In the genomic region with DNA sequence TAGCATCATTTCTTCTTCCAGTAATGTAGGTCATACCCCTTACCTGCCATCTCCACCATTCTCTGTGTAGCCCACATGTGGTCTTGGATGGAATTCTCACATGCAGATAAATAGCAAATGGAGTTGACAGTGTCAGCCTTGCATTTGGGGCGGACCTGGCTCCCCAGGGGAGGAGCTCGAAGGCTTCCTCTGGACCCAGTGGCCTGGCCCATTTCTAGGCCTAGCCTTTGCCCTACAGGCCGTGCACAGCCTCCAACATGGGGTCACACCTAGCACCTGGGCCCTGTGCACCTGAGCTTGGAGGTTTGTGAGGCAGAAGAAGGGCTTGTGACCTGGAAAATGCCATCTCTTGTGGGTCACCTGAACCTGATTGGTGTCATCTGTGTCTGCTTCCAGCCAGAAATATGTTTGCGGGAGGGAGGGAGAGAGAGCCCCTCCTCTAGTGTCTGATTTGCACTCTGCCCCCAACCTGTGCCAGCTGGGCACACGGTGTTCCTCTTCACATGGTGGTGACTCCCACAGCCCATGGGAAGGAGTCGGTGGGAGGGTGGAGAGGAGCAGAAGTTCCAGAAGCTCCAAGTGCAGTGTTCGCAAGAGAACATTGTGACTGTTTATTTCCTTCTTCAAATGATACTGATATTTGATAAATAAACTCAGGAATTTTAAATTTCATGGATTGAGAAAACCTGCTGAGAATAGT, we compare ENCODE assay signal across 22 cellular contexts. TPM values are rescaled to one million over a fixed set of nuclear protein-coding genes. Genes with fewer than 3 reads are reported as not detected.
DNase-seq lines count a peak whose midpoint lies in the region; ATAC-seq and TF ChIP-seq lines count a peak whose summit lies in the region.
"Had no signal": no experiment of that assay in that cellular context is flagged by ENCODE, and none has a peak within 500 bp of the region (broad histone marks: within the 10 kb centered on the region; RNA-seq: fewer than 3 reads in every experiment).

No MANE protein-coding gene starts in this region.

- ATAC-seq in left lobe of liver = peak; percentile 15
- ATAC-seq: GM23338, PC-3, Right ventricle myocardium inferior had no signal

- POLR2A ChIA-PET in RWPE1 (lab: Yijun Ruan, JAX; ENCODE audit: low non-redundant PET) = no interaction called here

- CTCF ChIA-PET in RWPE1 (lab: Yijun Ruan, JAX) = no interaction called here

- DNase-seq in RWPE1 (ENCODE audit: low spot score) = no peak
- peak; percentile 56 for DNase-seq in chondrocyte (ENCODE audit: low spot score)
- DNase-seq in left lobe of liver (ENCODE audit: low spot score) = no peak
- no peak for DNase-seq in kidney tubule cell (ENCODE audit: low spot score)
- no peak for DNase-seq in transverse colon
- no peak for DNase-seq in activated T-cell treated with anti-CD3 and anti-CD28 coated beads for 4 hours
- DNase-seq: C1 segment of cervical spinal cord; CD4-positive, alpha-beta memory T cell; COR-L47; DMS53; H9; NCI-H2029; NCI-H446; NCI-H524 treated with DMSO at 0.1 percent for 48 hours; NCI-H774; NK-92 treated with Interleukin-12 subunit alpha and Interleukin-12 subunit beta, amount 100 ng/mL, for 24 hours; PC-3; SJCRH30 had no signal

- H3K9me3 Mint-ChIP-seq in chondrocyte (ENCODE audit: low read depth) = no peaks in the 10 kb centered on the region
- H3K9me3 Mint-ChIP-seq: CD4-positive, alpha-beta memory T cell; GM23338; H9 had no signal

- H3K4me3 Mint-ChIP-seq in chondrocyte (ENCODE audit: unreplicated experiment) = no peak overlapping the region
- H3K4me3 Mint-ChIP-seq: CD4-positive, alpha-beta memory T cell; GM23338; H9 had no signal

- no peak overlapping the region for H3K27ac Mint-ChIP-seq in chondrocyte (ENCODE audit: unreplicated experiment)
- H3K27ac Mint-ChIP-seq: CD4-positive, alpha-beta memory T cell; GM23338 had no signal

- in situ Hi-C loops in transverse colon (cut with MboI; ENCODE audit: low pct_ligation_motif_present in 1 of 4, low pct_unique_long_range_greater_than_20kb in 1 of 4, low sequenced_read_pairs in 3 of 4) = no loop called here

- 87% methylated on average over 7 of the region's 7 CpGs; no CpG with 5 or more reads in 1 of the 2 donors for WGBS in transverse colon (ENCODE audit: low coverage in 1 of 2), 2 donors

- H3K4me1 ChIP-seq in subcutaneous abdominal adipose tissue (ENCODE audit: control insufficient read depth in 5 of 5, insufficient read depth in 5 of 5, low read length in 5 of 5) = peaks cover 4 to 58% (median 43%) of the 10 kb centered on the region in 5 donors
- H3K4me1 ChIP-seq in transverse colon = no peaks in the 10 kb centered on the region
- H3K4me1 ChIP-seq: SJCRH30 had no signal

- H3K9me3 ChIP-seq in subcutaneous abdominal adipose tissue (ENCODE audit: control insufficient read depth in 5 of 5, low read length in 5 of 5) = no peaks in the 10 kb centered on the region
- H3K9me3 ChIP-seq in transverse colon = no peaks in the 10 kb centered on the region
- H3K9me3 ChIP-seq: SJCRH30 had no signal

- no peaks in the 10 kb centered on the region for H3K27me3 ChIP-seq in subcutaneous abdominal adipose tissue (ENCODE audit: control insufficient read depth in 5 of 5, insufficient read depth in 4 of 5, low read length in 5 of 5)
- no peaks in the 10 kb centered on the region for H3K27me3 ChIP-seq in transverse colon
- H3K27me3 ChIP-seq: SJCRH30 had no signal

- no peaks in the 10 kb centered on the region for H3K27me3 Mint-ChIP-seq in chondrocyte (ENCODE audit: low read depth)
- H3K27me3 Mint-ChIP-seq: CD4-positive, alpha-beta memory T cell had no signal

- H3K36me3 ChIP-seq in subcutaneous abdominal adipose tissue (ENCODE audit: control insufficient read depth in 5 of 5, insufficient read depth in 5 of 5, low read length in 5 of 5) (peaks cover 0 to 64% (median 55%) of the 10 kb centered on the region in 5 donors), transverse colon (peaks cover 0 to 17% (median 3%) of the 10 kb centered on the region in 4 donors)

- H3K36me3 Mint-ChIP-seq in chondrocyte (ENCODE audit: low read depth) = peaks cover 41% of the 10 kb centered on the region
- H3K36me3 Mint-ChIP-seq: CD4-positive, alpha-beta memory T cell had no signal

- intact Hi-C loops in transverse colon (cut with DNase I; ENCODE audit: low total_unique reads) = no loop called here

- H3K27ac ChIP-seq in RWPE1 (peak overlapping the region; percentile 20), subcutaneous abdominal adipose tissue (ENCODE audit: low read depth, low read length) (peak overlapping the region; percentile 90), transverse colon (no peak overlapping the region)
- H3K27ac ChIP-seq: SJCRH30 had no signal

- TF ChIP-seq CTCF in RWPE1 (conservative IDR thresholded peaks at IDR 0.05; ENCODE audit: low read depth) (no peak), chondrocyte (IDR thresholded peaks at IDR 0.05) (no peak), transverse colon (IDR thresholded peaks at IDR 0.05) (no peak)

- TF ChIP-seq POLR2A in transverse colon (IDR thresholded peaks at IDR 0.05) = no peak

- TF ChIP-seq EP300 in transverse colon (IDR thresholded peaks at IDR 0.05; ENCODE audit: low read depth) = no peak

- H3K4me1 Mint-ChIP-seq in chondrocyte (ENCODE audit: low read depth) = peaks cover 26% of the 10 kb centered on the region
- H3K4me1 Mint-ChIP-seq: CD4-positive, alpha-beta memory T cell had no signal

- H3K9ac ChIP-seq in subcutaneous abdominal adipose tissue (ENCODE audit: low read length in 5 of 5) = peak overlapping the region in 1 of 5 donors; percentile 50

- H3K4me3 ChIP-seq in subcutaneous abdominal adipose tissue (ENCODE audit: low read depth in 1 of 5, low read length in 5 of 5) (no peak overlapping the region), transverse colon (no peak overlapping the region)
- H3K4me3 ChIP-seq: GM23338, K562, SJCRH30 had no signal

RNA-seq across cellular contexts. Expression of gene ITGB1BP1, which starts 33.0 kb away (rescaled TPM):
- 99.8 to 126 TPM (median 117 TPM) in 3 replicates for total RNA-seq in chondrocyte
- total RNA-seq in left lobe of liver = 28.6 TPM
- 10 to 100 TPM; 10.7 to 27.7 (median 21.7) TPM for total RNA-seq in transverse colon

RNA-seq across cellular contexts. Expression of gene CPSF3, which starts 33.2 kb away (rescaled TPM):
- 23.3 to 31.3 TPM (median 24.9 TPM) in 3 replicates for total RNA-seq in chondrocyte
- total RNA-seq in left lobe of liver = 12.0 TPM
- 100 to 1,000 TPM in 1 of 4 donors, 10 to 100 TPM in 3; 17.6 to 173 (median 22.2) TPM for total RNA-seq in transverse colon

Comparison
In these comparisons a context has a peak if more than half of its experiments do, and no peak if none do; other contexts are left out.
1. H3K27ac ChIP-seq: peak in RWPE1 (single experiment) and subcutaneous abdominal adipose tissue (single experiment); none in transverse colon (0 of 4).